ENCODE assay signal across 35 cellular contexts in genomic region chr6:14992382-14992781, GRCh38.
"Had no signal": no experiment of that assay in that cellular context is flagged by ENCODE, and none has a peak within 500 bp of the region (broad histone marks: within the 10 kb centered on the region; RNA-seq: fewer than 3 reads in every experiment).

No MANE protein-coding gene starts in this region.

- H3K9me3 ChIP-seq: MG63 had no signal

- H3K4me3 ChIP-seq: MG63 had no signal

- H3K36me3 ChIP-seq: MG63 had no signal

- DNase-seq: Karpas-422, Kasumi-1, MG63, MM.1S, MV-4-11, NCI-H1048, NCI-H1092, NCI-H1092 treated with DMSO at 0.1 percent for 48 hours, NCI-H1105, NCI-H1105 treated with DMSO at 0.1 percent for 48 hours, NCI-H1417, NCI-H1417 treated with DMSO at 0.1 percent for 48 hours, NCI-H1436, NCI-H1436 treated with DMSO at 0.1 percent for 48 hours, NCI-H146, NCI-H1694 treated with DMSO at 0.1 percent for 48 hours, NCI-H187, NCI-H187 treated with DMSO at 0.1 percent for 48 hours, NCI-H1930, NCI-H2029, NCI-H2029 treated with DMSO at 0.1 percent for 48 hours, NCI-H2081, NCI-H2081 treated with DMSO at 0.1 percent for 48 hours, NCI-H2107, NCI-H2171, NCI-H2171 treated with DMSO at 0.1 percent for 48 hours, NCI-H2227 treated with DMSO at 0.1 percent for 48 hours, NCI-H226, NCI-H345, NCI-H446, NCI-H446 treated with DMSO at 0.1 percent for 48 hours, NCI-H510A, NCI-H510A treated with DMSO at 0.1 percent for 48 hours, NCI-H524, NCI-H524 treated with DMSO at 0.1 percent for 48 hours had no signal
